In the genomic region with DNA sequence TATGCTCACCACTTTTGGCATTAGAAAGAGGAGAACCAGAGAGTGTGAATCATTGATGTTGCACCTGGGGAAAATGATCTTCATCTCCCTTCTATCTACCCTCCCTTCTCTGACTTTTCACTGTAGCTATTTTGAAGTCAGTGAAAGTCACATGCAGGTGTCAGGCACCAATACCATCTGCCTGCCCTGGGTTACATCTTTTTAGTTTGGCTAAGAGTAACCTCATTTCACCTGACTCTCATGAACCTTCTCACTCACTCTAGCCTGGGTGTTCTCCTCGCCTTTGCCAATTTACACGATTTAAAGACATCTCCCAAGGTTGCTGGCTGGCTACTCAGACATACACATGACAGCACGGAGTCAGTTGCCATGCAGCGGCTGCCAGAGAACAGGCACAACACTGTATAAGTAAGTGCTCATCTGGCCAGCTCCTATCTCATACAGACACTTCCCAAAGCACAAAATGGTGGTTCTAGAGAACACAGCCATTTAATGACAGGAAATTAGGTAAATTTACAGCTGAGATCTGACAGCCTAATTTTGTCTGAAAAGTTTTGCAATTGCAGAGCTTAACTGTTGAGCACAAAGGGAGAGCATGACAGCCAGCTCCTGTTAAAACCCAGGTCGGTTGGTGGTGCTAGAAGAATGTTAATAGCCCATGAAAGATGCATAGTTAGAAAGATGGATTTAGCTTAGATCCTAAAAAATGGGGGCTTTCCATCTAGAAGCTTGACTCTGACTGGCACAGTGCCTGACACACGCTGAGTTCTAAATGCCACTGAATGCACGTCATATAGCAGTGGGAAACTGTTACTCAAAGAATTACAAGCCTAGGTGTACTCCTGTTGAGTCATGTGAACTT, we compare ENCODE assay signal across 14 cellular contexts. TPM values are rescaled to one million over a fixed set of nuclear protein-coding genes. Genes with fewer than 3 reads are reported as not detected.
DNase-seq lines count a peak whose midpoint lies in the region; ATAC-seq, FAIRE-seq and TF ChIP-seq lines count a peak whose summit lies in the region.
"Had no signal": no experiment of that assay in that cellular context is flagged by ENCODE, and none has a peak within 500 bp of the region (broad histone marks: within the 10 kb centered on the region; RNA-seq: fewer than 3 reads in every experiment).

No MANE protein-coding gene starts in this region.

- FAIRE-seq in H1 (lab: Jason Lieb, UNC) (no peak), HTR-8/SVneo (lab: Jason Lieb, UNC) (no peak)

- POLR2A ChIA-PET in T-cell (lab: Charles Lee): interaction anchor here (0.6 to 1.1 kb wide), 2 partner anchors 12 to 47 kb away, joined by 4 to 7 read pairs; no protein-coding TSS in a partner anchor
- POLR2A ChIA-PET in H1 (lab: Charles Lee; ENCODE audit: partially characterized antibody): interaction anchor here (1.1 kb wide), 1 partner anchor 90 kb away, joined by 3 read pairs; no protein-coding TSS in a partner anchor

- no peak for TF ChIP-seq RAD21 in H1 (IDR thresholded peaks at IDR 0.05 in 1 of 2, conservative IDR thresholded peaks at IDR 0.05 in 1 of 2; ENCODE audit: low read depth in 2 of 2, low read length in 2 of 2)

- no peak overlapping the region for H4K8ac ChIP-seq in H1 (ENCODE audit: extremely low read depth, insufficient read depth, low read length)

- H3K9me3 ChIP-seq in H1 (ENCODE audit: insufficient read depth in 2 of 2, low read depth in 1 of 2, low read length in 1 of 2): no peaks in the 10 kb centered on the region
- H3K9me3 ChIP-seq: BLaER1, colonic mucosa had no signal

- CTCF ChIA-PET in T-cell (lab: Charles Lee): interaction anchor here (0.5 to 2.8 kb wide), 4 partner anchors 8 to 53 kb away, joined by 3 to 8 read pairs (median 3); no protein-coding TSS in a partner anchor
- CTCF ChIA-PET in H1 (lab: Charles Lee; ENCODE audit: partially characterized antibody): interaction anchor here (1.1 to 4.0 kb wide), 5 partner anchors 10 to 44 kb away, joined by 3 to 36 read pairs (median 3); no protein-coding TSS in a partner anchor

- H3K27ac Mint-ChIP-seq in T-cell: peak overlapping the region; percentile 84 to 85
- peak overlapping the region; percentile 94 for H3K27ac Mint-ChIP-seq in stimulated activated naive CD8-positive, alpha-beta T cell treated with anti-CD3 and anti-CD28 coated beads, Interleukin-15, Interleukin-2, amounts not matched to agents 100 ng/mL and 50 ng/mL, for 24 hours

- H4K91ac ChIP-seq in H1 (replicated peaks; ENCODE audit: insufficient read length, low read length): no peak overlapping the region

- no peaks in the 10 kb centered on the region for H3K79me1 ChIP-seq in H1 (ENCODE audit: low read depth, low read length)

- TF ChIP-seq EP300 in H1 (IDR thresholded peaks at IDR 0.05; ENCODE audit: borderline replicate concordance in 1 of 2, low read depth in 2 of 2, low read length in 2 of 2): no peak

- DNase-seq in activated naive CD4-positive, alpha-beta T cell treated with Interleukin-2 at 50 U/mL for 16 hours: peak; percentile 33
- DNase-seq in activated naive CD4-positive, alpha-beta T cell (lab: John Stamatoyannopoulos, UW): no peak
- DNase-seq in T-cell: no peak
- DNase-seq in H1 (ENCODE audit: low read depth in 1 of 2, low spot score in 2 of 2): no peak
- no peak for DNase-seq in H4 (ENCODE audit: low spot score)
- DNase-seq in HTR-8/SVneo (ENCODE audit: insufficient read length, low spot score): no peak
- DNase-seq: colonic mucosa, NCI-H1694 treated with DMSO at 0.1 percent for 48 hours had no signal

- H3K79me2 ChIP-seq in H1 (ENCODE audit: control insufficient read depth in 1 of 2, insufficient read depth in 2 of 2, low read length in 2 of 2): no peaks in the 10 kb centered on the region
- H3K79me2 ChIP-seq: hepatocyte had no signal

- H3K18ac ChIP-seq in H1 (ENCODE audit: extremely low read depth, low read length): no peak overlapping the region

- no peak overlapping the region for H2AK5ac ChIP-seq in H1 (ENCODE audit: low read depth, low read length)

- H2BK20ac ChIP-seq in H1 (ENCODE audit: low read length): no peak overlapping the region

- H3K9ac ChIP-seq in H1 (replicated peaks in 1 of 4; ENCODE audit: extremely low read depth in 1 of 4, low read depth in 3 of 4, low read length in 3 of 4): no peak overlapping the region
- H3K9ac ChIP-seq: BLaER1 had no signal

- no peak overlapping the region for H3K4me3 ChIP-seq in H1 (ENCODE audit: extremely low read depth in 1 of 4, insufficient read depth in 2 of 4, low read depth in 3 of 4, low read length in 4 of 4)
- H3K4me3 ChIP-seq: BLaER1, colonic mucosa, hepatocyte had no signal

- H2BK15ac ChIP-seq in H1 (ENCODE audit: low read length): no peak overlapping the region

- no peak for TF ChIP-seq CTCF in H1 (IDR thresholded peaks at IDR 0.05; ENCODE audit: control extremely low read depth in 1 of 3, insufficient read depth in 1 of 3, low read depth in 1 of 3, low read length in 3 of 3)

- no peaks in the 10 kb centered on the region for H3K27me3 ChIP-seq in H1 (replicated peaks in 1 of 4; ENCODE audit: control insufficient read depth in 3 of 4, extremely low read depth in 1 of 4, insufficient read depth in 3 of 4, low read length in 3 of 4)
- H3K27me3 ChIP-seq: BLaER1, colonic mucosa, hepatocyte had no signal

- peaks cover 78% of the 10 kb centered on the region for H3K36me3 Mint-ChIP-seq in T-cell
- peaks cover 92% of the 10 kb centered on the region for H3K36me3 Mint-ChIP-seq in stimulated activated naive CD8-positive, alpha-beta T cell treated with anti-CD3 and anti-CD28 coated beads, Interleukin-15, Interleukin-2, amounts not matched to agents 100 ng/mL and 50 ng/mL, for 24 hours (ENCODE audit: low read depth)

- H3K56ac ChIP-seq in H1 (replicated peaks; ENCODE audit: insufficient read length, low read depth, low read length): no peak overlapping the region

- no peak overlapping the region for H3K27ac ChIP-seq in H1 (ENCODE audit: low read depth, low read length)
- H3K27ac ChIP-seq: BLaER1, colonic mucosa, hepatocyte, RWPE1 had no signal

- no peaks in the 10 kb centered on the region for H3K36me3 ChIP-seq in H1 (ENCODE audit: control insufficient read depth in 2 of 4, insufficient read depth in 4 of 4, low read length in 3 of 4)
- H3K36me3 ChIP-seq: colonic mucosa had no signal

- no peak overlapping the region for H2BK12ac ChIP-seq in H1 (ENCODE audit: low read depth, low read length)

- no peak overlapping the region for H2BK120ac ChIP-seq in H1 (replicated peaks; ENCODE audit: low read depth, low read length)

- no peak overlapping the region for H3K4me3 Mint-ChIP-seq in T-cell
- H3K4me3 Mint-ChIP-seq in stimulated activated naive CD8-positive, alpha-beta T cell treated with anti-CD3 and anti-CD28 coated beads, Interleukin-15, Interleukin-2, amounts not matched to agents 100 ng/mL and 50 ng/mL, for 24 hours: peak overlapping the region; percentile 15

- no peaks in the 10 kb centered on the region for H3K9me3 Mint-ChIP-seq in T-cell
- no peaks in the 10 kb centered on the region for H3K9me3 Mint-ChIP-seq in stimulated activated naive CD8-positive, alpha-beta T cell treated with anti-CD3 and anti-CD28 coated beads, Interleukin-15, Interleukin-2, amounts not matched to agents 100 ng/mL and 50 ng/mL, for 24 hours

- 83% methylated on average over 7 of the region's 7 CpGs; no CpG with 5 or more reads in 1 of the 2 experiments for WGBS in H1 (ENCODE audit: extremely low coverage in 1 of 2, insufficient coverage in 1 of 2, insufficient read length in 1 of 2, insufficient replicate concordance in 2 of 2, low coverage in 1 of 2, low lambda C conversion rate in 2 of 2, missing lambda C conversion rate in 1 of 2), 2 experiments

- H3K4me1 ChIP-seq in H1 (replicated peaks in 1 of 4; ENCODE audit: control insufficient read depth in 3 of 4, insufficient read depth in 4 of 4, low read length in 3 of 4): no peaks in the 10 kb centered on the region
- H3K4me1 ChIP-seq: BLaER1, colonic mucosa had no signal

- TF ChIP-seq POLR2A in H1 (IDR thresholded peaks at IDR 0.05; ENCODE audit: control extremely low read depth in 1 of 2, low read depth in 2 of 2, low read length in 2 of 2): no peak

- ATAC-seq in T-cell (replicated peaks in 1 of 4) (no peak), GM19328 (IDR thresholded peaks at IDR 0.05; ENCODE audit: unreplicated experiment) (no peak)

- H2BK5ac ChIP-seq in H1 (ENCODE audit: low read depth, low read length): no peak overlapping the region

- peaks cover 0 to 2% of the 10 kb centered on the region in 2 experiments for H4K20me1 ChIP-seq in H1 (replicated peaks in 1 of 2; ENCODE audit: control insufficient read depth in 1 of 2, insufficient read depth in 2 of 2, low read length in 2 of 2)
- H4K20me1 ChIP-seq: BLaER1 had no signal

- H3K14ac ChIP-seq in H1 (ENCODE audit: insufficient read length): no peak overlapping the region

- no peak overlapping the region for H3K4ac ChIP-seq in H1 (replicated peaks; ENCODE audit: insufficient read length, low read depth, low read length)

- no peaks in the 10 kb centered on the region for H3K27me3 Mint-ChIP-seq in T-cell
- H3K27me3 Mint-ChIP-seq in stimulated activated naive CD8-positive, alpha-beta T cell treated with anti-CD3 and anti-CD28 coated beads, Interleukin-15, Interleukin-2, amounts not matched to agents 100 ng/mL and 50 ng/mL, for 24 hours: no peaks in the 10 kb centered on the region

- H2AFZ ChIP-seq in H1 (ENCODE audit: low read length): 0 out of 2 replicates have a peak overlapping the region, but pooled peaks have one; percentile 74
- H2AFZ ChIP-seq: hepatocyte had no signal

- peaks cover 36 to 48% (median 39%) of the 10 kb centered on the region in 3 donors for H3K4me1 Mint-ChIP-seq in T-cell
- peaks cover 67% of the 10 kb centered on the region for H3K4me1 Mint-ChIP-seq in stimulated activated naive CD8-positive, alpha-beta T cell treated with anti-CD3 and anti-CD28 coated beads, Interleukin-15, Interleukin-2, amounts not matched to agents 100 ng/mL and 50 ng/mL, for 24 hours (ENCODE audit: low read depth)

- no peak overlapping the region for H4K5ac ChIP-seq in H1 (ENCODE audit: insufficient read length, low read depth, low read length)

- H3K23me2 ChIP-seq in H1 (ENCODE audit: low read depth, low read length): no peaks in the 10 kb centered on the region

- no peak overlapping the region for H3K23ac ChIP-seq in H1 (ENCODE audit: insufficient read length)

- no peak overlapping the region for H3K4me2 ChIP-seq in H1 (ENCODE audit: insufficient read depth in 1 of 2, low read depth in 2 of 2, low read length in 2 of 2)
- H3K4me2 ChIP-seq: BLaER1, hepatocyte had no signal

RNA-seq across cellular contexts. Expression of a gene that starts 32.5 kb away (rescaled TPM):
- 100 to 1,000 TPM; 338 to 574 (median 413) TPM for total RNA-seq in T-cell
- total RNA-seq in H1 (2021; fragmentation: NEBNext Ultra II Directional; extraction: Animal tissue kit (Norgen Biotek cat#: 25700)): 4.3 TPM in 2 replicates
- polyA plus RNA-seq in H1 (2011; rRNA removed): 0.35 and 0.65 TPM in 2 replicates
- 0.75 TPM for polyA plus RNA-seq in H1 (2011; cell fraction: cytosol; rRNA removed)
- 0.91 TPM for polyA plus RNA-seq in H1 (2011; cell fraction: nucleus; rRNA removed)
- polyA plus RNA-seq in H1 (2012, experiment 1 of 2): 1.0 to 1.9 TPM (median 1.3 TPM) in 4 replicates
- polyA plus RNA-seq in H1 (2012, experiment 2 of 2): 0.20 TPM
- 6.5 TPM for polyA plus RNA-seq in H1 (2013, experiment 1 of 2)
- polyA plus RNA-seq in H1 (2013, experiment 2 of 2): 6.1 TPM
- polyA minus RNA-seq in H1 (2011; rRNA and poly(A)+ RNA removed): 1.1 and 1.4 TPM in 2 replicates
- 2.1 TPM for polyA minus RNA-seq in H1 (2011; cell fraction: cytosol; rRNA and poly(A)+ RNA removed)
- 1.00 TPM for polyA minus RNA-seq in H1 (2011; cell fraction: nucleus; rRNA and poly(A)+ RNA removed)
- total RNA-seq in H4 (2014; rRNA removed; shearing (Covaris generic)): 66.6 and 77.8 TPM in 2 replicates

RNA-seq across cellular contexts. Expression of a gene that starts 44.7 kb away (rescaled TPM):
- total RNA-seq in T-cell: under 1 TPM in 3 of 5 donors, not detected in 2; 0.13 to 0.29 (median 0.28) TPM
- not detected in 2 replicates for total RNA-seq in H1 (2021; fragmentation: NEBNext Ultra II Directional; extraction: Animal tissue kit (Norgen Biotek cat#: 25700))
- polyA plus RNA-seq in H1 (2011; rRNA removed): not detected in 2 replicates
- polyA plus RNA-seq in H1 (2011; cell fraction: cytosol; rRNA removed): not detected
- not detected for polyA plus RNA-seq in H1 (2011; cell fraction: nucleus; rRNA removed)
- not detected in 4 replicates for polyA plus RNA-seq in H1 (2012, experiment 1 of 2)
- polyA plus RNA-seq in H1 (2012, experiment 2 of 2): not detected
- not detected for polyA plus RNA-seq in H1 (2013, experiment 1 of 2)
- not detected for polyA plus RNA-seq in H1 (2013, experiment 2 of 2)
- polyA minus RNA-seq in H1 (2011; rRNA and poly(A)+ RNA removed): not detected in 2 replicates
- not detected for polyA minus RNA-seq in H1 (2011; cell fraction: cytosol; rRNA and poly(A)+ RNA removed)
- not detected for polyA minus RNA-seq in H1 (2011; cell fraction: nucleus; rRNA and poly(A)+ RNA removed)
- not detected in 2 replicates for total RNA-seq in H4 (2014; rRNA removed; shearing (Covaris generic))
- total RNA-seq: activated CD8-positive, alpha-beta memory T cell treated with anti-CD3 and anti-CD28 coated beads for 36 hours had no signal

Comparison
In these comparisons a context has a peak if more than half of its experiments do, and no peak if none do; other contexts are left out.
1. RNA of a gene that starts 32.5 kb away (total RNA-seq): 338 to 574 TPM in T-cell and 66.6 to 77.8 TPM in H4; 4.3 TPM in H1; every median in the first group is over 10 times any median in the second.